Comparison of ENCODE assay signal across 34 cellular contexts in the genomic region with DNA sequence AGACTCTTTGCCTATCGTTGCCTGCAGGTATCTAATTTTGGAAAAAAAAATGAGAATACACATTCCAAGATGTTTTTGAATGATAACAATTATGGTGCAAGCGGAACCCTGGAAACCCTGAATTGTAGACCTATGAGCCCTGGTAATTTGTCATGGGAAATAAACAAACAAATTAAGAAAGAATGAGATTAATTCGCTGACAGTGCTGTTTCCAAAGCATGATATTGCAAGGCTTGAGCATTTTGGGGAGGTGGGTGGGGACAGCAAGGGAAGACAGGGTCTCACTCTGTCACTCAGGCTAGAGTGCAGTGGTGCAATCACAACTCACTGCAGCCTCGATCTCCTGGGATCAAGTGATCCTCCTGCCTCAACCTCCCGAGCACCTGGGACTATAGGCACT.
"Had no signal": no experiment of that assay in that cellular context is flagged by ENCODE, and none has a peak within 500 bp of the region (broad histone marks: within the 10 kb centered on the region; RNA-seq: fewer than 3 reads in every experiment).

No MANE protein-coding gene starts in this region.

- H3K36me3 ChIP-seq: adrenal gland, brain microvascular endothelial cell, breast epithelium had no signal

- DNase-seq: activated B cell treated with CpG ODN at 0.5 μM for 24 hours; activated CD4-positive, alpha-beta memory T cell treated with anti-CD3 and anti-CD28 coated beads for 36 hours; activated CD4-positive, alpha-beta T cell treated with anti-CD3 and anti-CD28 coated beads for 4 hours; activated CD4-positive, alpha-beta T cell treated with anti-CD3 and anti-CD28 coated beads, Interleukin-2, amount 10 ng/mL, durations not matched to agents 24 days and 14 days; activated CD4-positive, alpha-beta T cell treated with anti-CD3 and anti-CD28 coated beads, Interleukin-2, amount 50 U/mL, for 1 hour; activated CD4-positive, alpha-beta T cell treated with anti-CD3 and anti-CD28 coated beads, Interleukin-2, amount 50 U/mL, for 4 hours; activated CD4-positive, CD25-positive, alpha-beta regulatory T cell treated with anti-CD3 and anti-CD28 coated beads, Interleukin-2, amount 50 U/mL, for 72 hours; activated CD8-positive, alpha-beta memory T cell treated with anti-CD3 and anti-CD28 coated beads, Interleukin-2, amount 50 U/mL, for 4 hours; activated CD8-positive, alpha-beta T cell treated with anti-CD3 and anti-CD28 coated beads for 36 hours; activated effector memory CD4-positive, alpha-beta T cell treated with anti-CD3 and anti-CD28 coated beads, Interleukin-2, amount 50 U/mL, for 16 hours; activated gamma-delta T cell treated with Interleukin-2 at 50 U/mL for 16 hours; activated naive CD4-positive, alpha-beta T cell; activated naive CD4-positive, alpha-beta T cell treated with anti-CD3 and anti-CD28 coated beads for 36 hours; activated naive CD4-positive, alpha-beta T cell treated with anti-CD3 and anti-CD28 coated beads, Interleukin-2, amount 50 U/mL, for 16 hours; activated naive CD8-positive, alpha-beta T cell treated with anti-CD3 and anti-CD28 coated beads for 36 hours; activated T-cell treated with anti-CD3 and anti-CD28 coated beads for 4 hours; activated T-cell treated with anti-CD3 and anti-CD28 coated beads, Interleukin-2, amount 50 U/mL, for 1 hour; activated T-cell treated with anti-CD3 and anti-CD28 coated beads, Interleukin-2, amount 50 U/mL, for 4 hours; activated T-cell treated with anti-CD3 and anti-CD28 coated beads, Interleukin-2, amount 50 U/mL, for 72 hours; adrenal gland; amniotic stem cell; aorta; body of pancreas; brain microvascular endothelial cell; central memory CD4-positive, alpha-beta T cell; T-helper 1 cell; T-helper 2 cell; T-helper 9 cell had no signal

- H3K27me3 ChIP-seq: adrenal gland, body of pancreas, brain microvascular endothelial cell, breast epithelium had no signal

- ATAC-seq: activated CD8-positive, alpha-beta T cell treated with anti-CD3 and anti-CD28 coated beads for 36 hours; activated naive CD4-positive, alpha-beta T cell treated with anti-CD3 and anti-CD28 coated beads, Interleukin-2, amount 50 U/mL, for 72 hours; activated T-cell treated with anti-CD3 and anti-CD28 coated beads, Interleukin-2, amount 50 U/mL, for 4 hours; activated T-cell treated with anti-CD3 and anti-CD28 coated beads, Interleukin-2, amount 50 U/mL, for 72 hours; activated T-helper 17 cell treated with anti-CD3 and anti-CD28 coated beads, Interleukin-2, amount 50 U/mL, for 72 hours; body of pancreas had no signal

- H3K27ac ChIP-seq: adrenal gland, body of pancreas, brain microvascular endothelial cell, breast epithelium, VCaP had no signal

- FAIRE-seq: astrocyte, TTC549 had no signal

- H3K4me3 ChIP-seq: adrenal gland, body of pancreas, breast epithelium had no signal

- H3K4me1 ChIP-seq: adrenal gland, body of pancreas, breast epithelium had no signal

- H3K9me3 ChIP-seq: adrenal gland, body of pancreas, breast epithelium had no signal
